ENCODE assay signal across 8 cellular contexts in genomic region chr5:138610468-138611294, GRCh38. TPM values are rescaled to one million over a fixed set of nuclear protein-coding genes. Genes with fewer than 3 reads are reported as not detected.
DNase-seq lines count a peak whose midpoint lies in the region; ATAC-seq, FAIRE-seq and TF ChIP-seq lines count a peak whose summit lies in the region.

No MANE protein-coding gene starts in this region.

- peak; percentile 8 for DNase-seq in CMK (ENCODE audit: low read depth)
- peak; percentile 61 for DNase-seq in UCSD-AML1 (lab: John Stamatoyannopoulos, UW; ENCODE audit: unreplicated experiment)
- peak; percentile 70 for DNase-seq in globus pallidus (ENCODE audit: low spot score)
- no peak for DNase-seq in pancreas
- no peak for DNase-seq in NCI-H146 treated with DMSO at 0.1 percent for 48 hours (lab: John Stamatoyannopoulos, UW; ENCODE audit: unreplicated experiment)

- ATAC-seq in pancreas (peak in 3 of 4 donors; percentile 18 to 46 (median 43)), GM19035 (IDR thresholded peaks at IDR 0.05; ENCODE audit: unreplicated experiment) (no peak), GM21447 (IDR thresholded peaks at IDR 0.05; ENCODE audit: unreplicated experiment) (no peak)
- no peak for ATAC-seq in stimulated activated memory B cell treated with anti-CD40 and anti-IgM and Interleukin-4, amounts not matched to agents 10 μg/mL and 1 μg/mL and 100 μg/mL, for 72 hours

- no peaks in the 10 kb centered on the region for H3K9me3 ChIP-seq in pancreas

- H3K27me3 Mint-ChIP-seq in stimulated activated memory B cell treated with anti-CD40 and anti-IgM and Interleukin-4, amounts not matched to agents 10 μg/mL and 1 μg/mL and 100 μg/mL, for 72 hours = peaks cover 56% of the 10 kb centered on the region

- peaks cover 15% of the 10 kb centered on the region for H3K4me1 Mint-ChIP-seq in stimulated activated memory B cell treated with anti-CD40 and anti-IgM and Interleukin-4, amounts not matched to agents 10 μg/mL and 1 μg/mL and 100 μg/mL, for 72 hours

- no peaks in the 10 kb centered on the region for H3K4me1 ChIP-seq in pancreas

- no peak overlapping the region for H3K4me3 Mint-ChIP-seq in stimulated activated memory B cell treated with anti-CD40 and anti-IgM and Interleukin-4, amounts not matched to agents 10 μg/mL and 1 μg/mL and 100 μg/mL, for 72 hours

- no peaks in the 10 kb centered on the region for H3K27me3 ChIP-seq in pancreas

- intact Hi-C loops in pancreas (cut with DNase I) = no loop called here

- no peak overlapping the region for H3K27ac Mint-ChIP-seq in stimulated activated memory B cell treated with anti-CD40 and anti-IgM and Interleukin-4, amounts not matched to agents 10 μg/mL and 1 μg/mL and 100 μg/mL, for 72 hours

- H3K9me3 Mint-ChIP-seq in stimulated activated memory B cell treated with anti-CD40 and anti-IgM and Interleukin-4, amounts not matched to agents 10 μg/mL and 1 μg/mL and 100 μg/mL, for 72 hours = no peaks in the 10 kb centered on the region

- H3K36me3 Mint-ChIP-seq in stimulated activated memory B cell treated with anti-CD40 and anti-IgM and Interleukin-4, amounts not matched to agents 10 μg/mL and 1 μg/mL and 100 μg/mL, for 72 hours = no peaks in the 10 kb centered on the region

- H3K4me3 ChIP-seq in pancreas = no peak overlapping the region

- FAIRE-seq in pancreas (lab: Jason Lieb, UNC) = no peak

- no peak overlapping the region for H3K27ac ChIP-seq in pancreas

- TF ChIP-seq CTCF in pancreas (IDR thresholded peaks at IDR 0.05) = no peak

- H3K36me3 ChIP-seq in pancreas = no peaks in the 10 kb centered on the region

- WGBS in pancreas, 2 donors = 57 to 59% methylated on average over 18 of the region's 18 CpGs

RNA-seq across cellular contexts. Expression of gene HSPA9, which starts 35.5 kb away (rescaled TPM):
- total RNA-seq in pancreas = 100 to 1,000 TPM in 2 of 6 donors, 10 to 100 TPM in 4; 60.2 to 177 (median 93.4) TPM
- polyA plus RNA-seq in pancreas = 10 to 100 TPM; 33.9 to 76.4 TPM

Comparison
In these comparisons a context has a peak if more than half of its experiments do, and no peak if none do; other contexts are left out.
1. DNase-seq: peak in CMK (single experiment), UCSD-AML1 (single experiment) and globus pallidus (single experiment); none in pancreas (0 of 6) and NCI-H146 treated with DMSO at 0.1 percent for 48 hours (single experiment).
2. ATAC-seq: peak in pancreas (3 of 4); none in stimulated activated memory B cell treated with anti-CD40 and anti-IgM and Interleukin-4, amounts not matched to agents 10 μg/mL and 1 μg/mL and 100 μg/mL, for 72 hours (single experiment), GM19035 (single experiment) and GM21447 (single experiment).